9 cellular contexts compared by ENCODE assay signal in the genomic region with DNA sequence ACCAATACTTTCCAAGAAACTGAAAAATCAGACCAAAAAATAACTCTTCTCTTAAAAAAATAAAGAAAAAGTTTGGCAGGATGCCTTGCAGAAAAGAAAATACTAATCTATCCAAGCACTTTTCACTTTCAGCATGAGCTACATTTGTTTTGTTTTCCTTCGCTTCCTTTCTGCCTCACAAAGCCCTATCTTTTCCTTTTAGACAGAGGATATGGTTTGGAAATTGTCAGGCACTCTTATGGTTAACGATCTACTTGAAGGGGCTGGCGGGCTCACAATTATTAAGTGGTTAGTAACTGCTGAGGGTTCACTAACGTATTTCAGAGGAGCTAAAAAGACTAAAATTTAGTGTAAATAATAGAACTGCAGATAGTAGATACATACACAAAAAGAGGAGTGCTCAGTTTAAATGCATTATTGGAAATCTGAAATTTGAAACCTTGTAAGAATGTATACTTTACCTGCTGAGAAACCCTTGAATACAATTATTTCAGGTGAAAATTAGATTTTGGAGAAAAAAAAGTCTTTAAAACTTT. TPM values are rescaled to one million over a fixed set of nuclear protein-coding genes. Genes with fewer than 3 reads are reported as not detected.
DNase-seq lines count a peak whose midpoint lies in the region; ATAC-seq and TF ChIP-seq lines count a peak whose summit lies in the region.
"Had no signal": no experiment of that assay in that cellular context is flagged by ENCODE, and none has a peak within 500 bp of the region (broad histone marks: within the 10 kb centered on the region; RNA-seq: fewer than 3 reads in every experiment).

No MANE protein-coding gene starts in this region.

- H3K36me3 ChIP-seq in heart right ventricle (no peaks in the 10 kb centered on the region), smooth muscle cell (ENCODE audit: low read depth) (no peaks in the 10 kb centered on the region)
- H3K36me3 ChIP-seq: neutrophil had no signal

- no peak for DNase-seq in heart right ventricle
- DNase-seq in left cardiac atrium, result no peak
- no peak for DNase-seq in T-cell
- DNase-seq in fibroblast of villous mesenchyme (ENCODE audit: low read depth), result peak; percentile 23
- no peak for DNase-seq in smooth muscle cell (lab: John Stamatoyannopoulos, UW; ENCODE audit: unreplicated experiment)
- DNase-seq in NCI-H510A treated with DMSO at 0.1 percent for 48 hours (lab: John Stamatoyannopoulos, UW), result no peak

- peaks cover 0 to 5% of the 10 kb centered on the region in 2 donors for H3K27me3 Mint-ChIP-seq in T-cell

- H3K4me1 ChIP-seq in heart right ventricle (peaks cover 0 to 15% (median 11%) of the 10 kb centered on the region in 9 donors), smooth muscle cell (ENCODE audit: low read depth) (peaks cover 11% of the 10 kb centered on the region)

- peaks cover 5% of the 10 kb centered on the region for H3F3A ChIP-seq in smooth muscle cell (ENCODE audit: low read depth)

- peak overlapping the region; percentile 97 for H3K4me2 ChIP-seq in smooth muscle cell

- H3K4me3 ChIP-seq in heart right ventricle (peak overlapping the region; percentile 71 to 95 (median 88)), fibroblast of villous mesenchyme (ENCODE audit: low read depth, low read length) (peak overlapping the region; percentile 87), smooth muscle cell (peak overlapping the region; percentile 91)

- peak overlapping the region; percentile 85 to 87 for H3K27ac Mint-ChIP-seq in T-cell

- H3K27me3 ChIP-seq in heart right ventricle, result no peaks in the 10 kb centered on the region
- no peaks in the 10 kb centered on the region for H3K27me3 ChIP-seq in smooth muscle cell (ENCODE audit: low read depth)

- ATAC-seq in heart right ventricle (no peak), left cardiac atrium (no peak), T-cell (replicated peaks in 1 of 4) (no peak), HG03095 (IDR thresholded peaks at IDR 0.05; ENCODE audit: unreplicated experiment) (no peak), GM21423 (IDR thresholded peaks at IDR 0.05; ENCODE audit: unreplicated experiment) (no peak)

- WGBS in heart right ventricle, 2 donors, result 3 to 4% methylated on average over 4 of the region's 4 CpGs
- 0% methylated on average over 4 of the region's 4 CpGs for WGBS in smooth muscle cell (ENCODE audit: low lambda C conversion rate)

- CTCF ChIA-PET in T-cell (lab: Charles Lee), result interaction anchor here (0.6 to 1.1 kb wide), 3 partner anchors 120 to 308 kb away, joined by 4 to 5 read pairs (median 4); a partner anchor contains a TSS

- H3K9me3 Mint-ChIP-seq in T-cell, result no peaks in the 10 kb centered on the region

- peaks cover 6% of the 10 kb centered on the region for H4K20me1 ChIP-seq in smooth muscle cell (ENCODE audit: low read depth)

- H2AFZ ChIP-seq in smooth muscle cell (ENCODE audit: low read depth), result peak overlapping the region; percentile 82

- H3K9ac ChIP-seq in smooth muscle cell (ENCODE audit: low read depth), result peak overlapping the region; percentile 76

- H3K79me2 ChIP-seq in smooth muscle cell (ENCODE audit: low read depth), result peaks cover 20% of the 10 kb centered on the region

- H3K9me3 ChIP-seq in heart right ventricle (no peaks in the 10 kb centered on the region), smooth muscle cell (replicated peaks; ENCODE audit: low read depth) (no peaks in the 10 kb centered on the region)
- H3K9me3 ChIP-seq: neutrophil had no signal

- peak overlapping the region; percentile 81 to 97 (median 91) for H3K4me3 Mint-ChIP-seq in T-cell

- H3K27ac ChIP-seq in heart right ventricle (peak overlapping the region in 9 of 10 donors; percentile 86 to 98 (median 92)), smooth muscle cell (ENCODE audit: low read depth) (peak overlapping the region; percentile 87)
- H3K27ac ChIP-seq: neutrophil had no signal

- POLR2A ChIA-PET in T-cell (lab: Charles Lee), result interaction anchor here in 1 of 2 donors (0.6 to 1.0 kb wide), 3 partner anchors 11 to 36 kb away, joined by 3 to 7 read pairs (median 3); no protein-coding TSS in a partner anchor

- H3K4me1 Mint-ChIP-seq in T-cell, result peaks cover 15 to 26% (median 17%) of the 10 kb centered on the region in 3 donors

- intact Hi-C loops in heart right ventricle (cut with DNase I), result loop anchor here in 3 of 10 donors (2.0 to 10.0 kb wide), 5 partner anchors 52 to 216 kb away; no protein-coding TSS in a partner anchor
- intact Hi-C loops in left cardiac atrium (cut with DNase I), result loop anchor here (10.0 kb wide), 3 partner anchors 112 to 218 kb away; no protein-coding TSS in a partner anchor

- TF ChIP-seq CTCF in heart right ventricle (IDR thresholded peaks at IDR 0.05), result no peak
- TF ChIP-seq CTCF in fibroblast of villous mesenchyme (IDR thresholded peaks at IDR 0.05; ENCODE audit: insufficient read depth, low read depth, low read length), result no peak
- no peak for TF ChIP-seq CTCF in smooth muscle cell (IDR thresholded peaks at IDR 0.05; ENCODE audit: borderline replicate concordance, insufficient read depth, poor library complexity, severe bottlenecking)

- H3K36me3 Mint-ChIP-seq in T-cell, result no peaks in the 10 kb centered on the region

RNA-seq across cellular contexts. Expression of a gene that starts 0.9 kb away (rescaled TPM):
- total RNA-seq in heart right ventricle (10 to 100 TPM; 12.9 to 31.5 (median 16.8) TPM), left cardiac atrium (10 to 100 TPM; 12.9 to 13.9 TPM), T-cell (100 to 1,000 TPM in 1 of 5 donors, 10 to 100 TPM in 4; 29.8 to 107 (median 43.9) TPM), fibroblast of villous mesenchyme (30.7 and 42.2 TPM in 2 replicates), smooth muscle cell (99.2 and 118 TPM in 2 replicates)
- polyA plus RNA-seq in heart right ventricle (1 to 10 TPM; 2.6 to 3.0 TPM), smooth muscle cell (26.7 and 34.2 TPM in 2 replicates)
